In the genomic region with DNA sequence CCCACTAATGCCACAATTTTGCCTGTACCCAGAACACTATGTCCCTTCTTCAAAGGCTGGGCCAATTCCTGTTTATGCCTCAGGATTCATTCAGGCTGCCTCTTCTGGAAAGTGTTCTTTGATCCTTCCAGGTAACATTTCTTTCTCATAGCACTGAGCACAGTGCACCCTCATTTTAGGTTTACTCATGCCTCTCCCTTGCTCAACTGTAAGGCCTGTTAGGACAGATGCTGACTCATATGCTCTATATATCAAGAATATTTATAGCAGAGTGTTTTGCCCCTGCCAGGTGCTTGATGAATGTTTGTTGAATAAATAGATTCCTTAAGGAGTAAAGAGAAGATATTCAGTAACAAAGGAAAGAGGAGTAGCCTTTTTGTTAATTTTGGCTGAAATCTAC, we compare ENCODE assay signal across 15 cellular contexts.
DNase-seq lines count a peak whose midpoint lies in the region; ATAC-seq and TF ChIP-seq lines count a peak whose summit lies in the region.
"Had no signal": no experiment of that assay in that cellular context is flagged by ENCODE, and none has a peak within 500 bp of the region (broad histone marks: within the 10 kb centered on the region; RNA-seq: fewer than 3 reads in every experiment).

No MANE protein-coding gene starts in this region.

- H3K4me1 ChIP-seq in RWPE2 (ENCODE audit: insufficient read depth, poor library complexity, severe bottlenecking) (peaks cover 20% of the 10 kb centered on the region), suprapubic skin (peaks cover 5% of the 10 kb centered on the region), Peyer's patch (no peaks in the 10 kb centered on the region)

- H3K27me3 ChIP-seq in RWPE2 (ENCODE audit: insufficient read depth, poor library complexity, severe bottlenecking) (no peaks in the 10 kb centered on the region), suprapubic skin (no peaks in the 10 kb centered on the region), Peyer's patch (no peaks in the 10 kb centered on the region)

- H3K9me3 ChIP-seq in RWPE2 (ENCODE audit: severe bottlenecking) (no peaks in the 10 kb centered on the region), suprapubic skin (no peaks in the 10 kb centered on the region), Peyer's patch (no peaks in the 10 kb centered on the region)

- no peak for TF ChIP-seq EP300 in suprapubic skin (IDR thresholded peaks at IDR 0.05)

- peak; percentile 100 for ATAC-seq in RWPE2 (ENCODE audit: low read depth)
- ATAC-seq in HG02759 (IDR thresholded peaks at IDR 0.05; ENCODE audit: unreplicated experiment) = no peak
- ATAC-seq: activated CD8-positive, alpha-beta T cell treated with anti-CD3 and anti-CD28 coated beads for 36 hours; left lobe of liver; naive thymus-derived CD4-positive, alpha-beta T cell had no signal

- H3K27ac ChIP-seq in RWPE2 (ENCODE audit: poor library complexity, severe bottlenecking) (peak overlapping the region; percentile 72), suprapubic skin (peak overlapping the region; percentile 59), Peyer's patch (no peak overlapping the region)
- H3K27ac ChIP-seq: 22Rv1 had no signal

- H3K36me3 ChIP-seq in RWPE2 (ENCODE audit: low read depth) (no peaks in the 10 kb centered on the region), suprapubic skin (no peaks in the 10 kb centered on the region), Peyer's patch (no peaks in the 10 kb centered on the region)

- no peak for TF ChIP-seq POLR2A in suprapubic skin (IDR thresholded peaks at IDR 0.05)
- no peak for TF ChIP-seq POLR2A in Peyer's patch (IDR thresholded peaks at IDR 0.05)

- DNase-seq in DMS 273 (lab: John Stamatoyannopoulos, UW; ENCODE audit: unreplicated experiment) = peak; percentile 20
- no peak for DNase-seq in DMS 273 treated with DMSO at 0.1 percent for 48 hours (lab: John Stamatoyannopoulos, UW)
- DNase-seq in RWPE2 (ENCODE audit: low spot score) = no peak
- peak; percentile 20 to 46 for DNase-seq in foreskin fibroblast
- DNase-seq in suprapubic skin (ENCODE audit: low spot score in 2 of 2) = no peak
- DNase-seq in activated naive CD4-positive, alpha-beta T cell treated with anti-CD3 and anti-CD28 coated beads, Interleukin-2, amount 50 U/mL, for 16 hours = no peak
- no peak for DNase-seq in Peyer's patch
- DNase-seq: activated CD8-positive, alpha-beta T cell treated with anti-CD3 and anti-CD28 coated beads for 36 hours; CD4-positive, CD25-positive, alpha-beta regulatory T cell; erythroblast; naive thymus-derived CD4-positive, alpha-beta T cell; NCI-H1048 had no signal

- H3K4me3 ChIP-seq in RWPE2 (ENCODE audit: severe bottlenecking) (no peak overlapping the region), foreskin fibroblast (ENCODE audit: low read depth in 1 of 2, low read length in 2 of 2) (no peak overlapping the region), suprapubic skin (no peak overlapping the region), Peyer's patch (no peak overlapping the region)

- TF ChIP-seq CTCF in RWPE2 (IDR thresholded peaks at IDR 0.05; ENCODE audit: poor library complexity, severe bottlenecking) (no peak), foreskin fibroblast (IDR thresholded peaks at IDR 0.05; ENCODE audit: low read depth, low read length) (no peak), suprapubic skin (IDR thresholded peaks at IDR 0.05) (no peak), Peyer's patch (IDR thresholded peaks at IDR 0.05) (no peak)

Comparison
In these comparisons a context has a peak if more than half of its experiments do, and no peak if none do; other contexts are left out.
1. DNase-seq: peak in DMS 273 (single experiment) and foreskin fibroblast (2 of 2); none in DMS 273 treated with DMSO at 0.1 percent for 48 hours (single experiment), RWPE2 (single experiment), suprapubic skin (0 of 2), activated naive CD4-positive, alpha-beta T cell treated with anti-CD3 and anti-CD28 coated beads, Interleukin-2, amount 50 U/mL, for 16 hours (single experiment) and Peyer's patch (0 of 3).
2. H3K27ac ChIP-seq: peak in RWPE2 (single experiment) and suprapubic skin (single experiment); none in Peyer's patch (0 of 4).